In the genomic region with DNA sequence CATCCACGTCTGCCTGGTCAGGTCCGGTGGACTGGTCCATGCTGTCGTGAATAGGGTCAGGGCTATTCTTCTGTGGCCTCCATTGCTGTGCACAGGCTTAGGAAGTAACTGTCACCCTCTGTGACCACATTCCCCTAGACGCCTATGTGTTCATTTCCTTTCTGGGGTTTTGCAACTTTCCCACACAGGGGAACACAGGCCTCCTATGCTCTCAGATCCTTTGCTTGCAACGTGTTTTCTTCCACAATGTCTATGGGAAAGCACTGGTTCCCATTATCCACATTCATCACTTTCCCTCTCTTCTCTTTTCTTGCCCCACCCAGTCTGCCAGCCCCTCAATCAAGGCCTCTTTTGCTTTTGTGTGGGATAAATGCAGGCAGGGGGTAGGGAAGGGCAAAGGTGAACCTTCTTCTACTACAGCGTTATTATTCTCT, we compare ENCODE assay signal across 10 cellular contexts. TPM values are rescaled to one million over a fixed set of nuclear protein-coding genes. Genes with fewer than 3 reads are reported as not detected.
DNase-seq lines count a peak whose midpoint lies in the region; ATAC-seq, FAIRE-seq and TF ChIP-seq lines count a peak whose summit lies in the region.
"Had no signal": no experiment of that assay in that cellular context is flagged by ENCODE, and none has a peak within 500 bp of the region (broad histone marks: within the 10 kb centered on the region; RNA-seq: fewer than 3 reads in every experiment).

No MANE protein-coding gene starts in this region.

- no peaks in the 10 kb centered on the region for H3K9me3 Mint-ChIP-seq in activated CD8-positive, alpha-beta memory T cell treated with anti-CD3 and anti-CD28 coated beads, Interleukin-2, amount 10 ng/mL, durations not matched to agents 7 days and 5 days (ENCODE audit: low read depth)
- H3K9me3 Mint-ChIP-seq in endothelial cell (ENCODE audit: unreplicated experiment), result no peaks in the 10 kb centered on the region

- intact Hi-C loops in posterior vena cava (cut with DNase I), result no loop called here

- H3K36me3 Mint-ChIP-seq in activated CD8-positive, alpha-beta memory T cell treated with anti-CD3 and anti-CD28 coated beads, Interleukin-2, amount 10 ng/mL, durations not matched to agents 7 days and 5 days, result no peaks in the 10 kb centered on the region
- no peaks in the 10 kb centered on the region for H3K36me3 Mint-ChIP-seq in endothelial cell (ENCODE audit: low read depth, unreplicated experiment)

- H3K4me3 Mint-ChIP-seq in activated CD8-positive, alpha-beta memory T cell treated with anti-CD3 and anti-CD28 coated beads, Interleukin-2, amount 10 ng/mL, durations not matched to agents 7 days and 5 days, result peak overlapping the region; percentile 45
- no peak overlapping the region for H3K4me3 Mint-ChIP-seq in endothelial cell (ENCODE audit: unreplicated experiment)

- FAIRE-seq in urothelium cell line (lab: Jason Lieb, UNC), result no peak

- H3K4me1 Mint-ChIP-seq in activated CD8-positive, alpha-beta memory T cell treated with anti-CD3 and anti-CD28 coated beads, Interleukin-2, amount 10 ng/mL, durations not matched to agents 7 days and 5 days, result peaks cover 26% of the 10 kb centered on the region
- no peaks in the 10 kb centered on the region for H3K4me1 Mint-ChIP-seq in endothelial cell (ENCODE audit: unreplicated experiment)

- ATAC-seq in activated CD8-positive, alpha-beta memory T cell treated with anti-CD3 and anti-CD28 coated beads, Interleukin-2, amount 10 ng/mL, durations not matched to agents 7 days and 5 days, result peak; percentile 88
- peak; percentile 42 for ATAC-seq in HG02623 (IDR thresholded peaks at IDR 0.05; ENCODE audit: unreplicated experiment)

- H3K27me3 Mint-ChIP-seq in activated CD8-positive, alpha-beta memory T cell treated with anti-CD3 and anti-CD28 coated beads, Interleukin-2, amount 10 ng/mL, durations not matched to agents 7 days and 5 days, result peaks cover 7% of the 10 kb centered on the region
- no peaks in the 10 kb centered on the region for H3K27me3 Mint-ChIP-seq in endothelial cell (ENCODE audit: unreplicated experiment)

- TF ChIP-seq CTCF in endothelial cell (IDR thresholded peaks at IDR 0.05; ENCODE audit: unreplicated experiment), result no peak

- CTCF ChIA-PET in activated CD8-positive, alpha-beta memory T cell treated with anti-CD3 and anti-CD28 coated beads, Interleukin-2, amount 10 ng/mL, durations not matched to agents 7 days and 5 days (lab: Charles Lee), result no interaction called here

- H3K27ac Mint-ChIP-seq in activated CD8-positive, alpha-beta memory T cell treated with anti-CD3 and anti-CD28 coated beads, Interleukin-2, amount 10 ng/mL, durations not matched to agents 7 days and 5 days, result peak overlapping the region; percentile 7
- H3K27ac Mint-ChIP-seq in endothelial cell (ENCODE audit: unreplicated experiment), result no peak overlapping the region

- peak; percentile 60 for DNase-seq in activated CD8-positive, alpha-beta memory T cell treated with anti-CD3 and anti-CD28 coated beads, Interleukin-2, amount 10 ng/mL, durations not matched to agents 7 days and 5 days
- no peak for DNase-seq in activated CD8-positive, alpha-beta memory T cell treated with anti-CD3 and anti-CD28 coated beads, Interleukin-2, amount 50 U/mL, for 48 hours
- DNase-seq in SKM-1 (lab: John Stamatoyannopoulos, UW; ENCODE audit: unreplicated experiment), result peak; percentile 93
- DNase-seq in posterior vena cava (ENCODE audit: low spot score), result peak; percentile 38
- no peak for DNase-seq in urothelium cell line (ENCODE audit: low spot score)
- no peak for DNase-seq in OCI-M2 (lab: John Stamatoyannopoulos, UW; ENCODE audit: unreplicated experiment)
- DNase-seq in endothelial cell (ENCODE audit: low spot score), result no peak
- DNase-seq: activated CD4-positive, alpha-beta T cell treated with anti-CD3 and anti-CD28 coated beads, Interleukin-2, amount 50 U/mL, for 4 hours; NCI-H2107 had no signal

RNA-seq across cellular contexts. Expression of a gene that starts 43.2 kb away (rescaled TPM):
- 10 to 100 TPM; 55.6 to 70.2 TPM for total RNA-seq in activated CD8-positive, alpha-beta memory T cell treated with anti-CD3 and anti-CD28 coated beads, Interleukin-2, amount 10 ng/mL, durations not matched to agents 7 days and 5 days
- total RNA-seq in posterior vena cava (10 to 100 TPM; 46.9 to 47.8 TPM), endothelial cell (ENCODE audit: unreplicated experiment) (56.5 TPM)

Comparison
In these comparisons a context has a peak if more than half of its experiments do, and no peak if none do; other contexts are left out.
1. DNase-seq: peak in activated CD8-positive, alpha-beta memory T cell treated with anti-CD3 and anti-CD28 coated beads, Interleukin-2, amount 10 ng/mL, durations not matched to agents 7 days and 5 days (single experiment), SKM-1 (single experiment) and posterior vena cava (single experiment); none in activated CD8-positive, alpha-beta memory T cell treated with anti-CD3 and anti-CD28 coated beads, Interleukin-2, amount 50 U/mL, for 48 hours (single experiment), urothelium cell line (single experiment), OCI-M2 (single experiment) and endothelial cell (single experiment).